ENCODE assay signal across 13 cellular contexts in the genomic region with DNA sequence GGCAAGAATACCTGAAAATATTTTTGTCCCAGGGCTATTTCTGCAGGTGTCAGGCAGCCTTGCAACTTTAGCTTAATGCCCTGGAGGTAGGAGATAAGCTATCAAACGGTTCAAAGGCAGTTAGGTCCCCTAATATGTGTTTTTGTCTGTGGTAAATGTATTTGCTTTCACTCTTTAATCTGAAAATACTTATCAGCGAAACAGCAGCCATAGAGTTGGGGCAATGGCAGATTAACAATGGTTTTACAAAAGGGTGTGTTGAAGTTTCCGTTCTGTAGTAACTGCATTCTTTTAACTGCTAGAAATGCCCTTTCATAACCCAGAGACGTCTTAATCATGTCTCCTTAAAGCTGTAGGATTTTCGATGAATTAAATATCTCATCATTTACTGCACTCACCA.
DNase-seq lines count a peak whose midpoint lies in the region; ATAC-seq and TF ChIP-seq lines count a peak whose summit lies in the region.
"Had no signal": no experiment of that assay in that cellular context is flagged by ENCODE, and none has a peak within 500 bp of the region (broad histone marks: within the 10 kb centered on the region; RNA-seq: fewer than 3 reads in every experiment).

No MANE protein-coding gene starts in this region.

- peaks cover 5% of the 10 kb centered on the region for H3F3A ChIP-seq in smooth muscle cell (ENCODE audit: low read depth)

- no peak overlapping the region for H2AK5ac ChIP-seq in H9 (ENCODE audit: insufficient read length, low read length)

- H4K5ac ChIP-seq in H9 (ENCODE audit: insufficient read length, low read depth, low read length): no peak overlapping the region

- H2BK120ac ChIP-seq in H9 (ENCODE audit: low read depth, low read length, poor library complexity, severe bottlenecking): no peak overlapping the region

- H3K4me3 ChIP-seq in esophagus muscularis mucosa: peak overlapping the region in 2 of 4 donors; percentile 22 to 26
- H3K4me3 ChIP-seq in smooth muscle cell: peak overlapping the region; percentile 1

- H2BK15ac ChIP-seq in H9 (ENCODE audit: low read depth, low read length): no peak overlapping the region

- TF ChIP-seq CTCF in esophagus muscularis mucosa (IDR thresholded peaks at IDR 0.05) (no peak), smooth muscle cell (IDR thresholded peaks at IDR 0.05; ENCODE audit: borderline replicate concordance, insufficient read depth, poor library complexity, severe bottlenecking) (no peak), H9 (conservative IDR thresholded peaks at IDR 0.05) (no peak)

- intact Hi-C loops in esophagus muscularis mucosa (cut with DNase I): loop anchor here (10.0 kb wide), 2 partner anchors 263 to 473 kb away; a partner anchor contains a TSS

- H3T11ph ChIP-seq in H9 (ENCODE audit: low read length): no peak overlapping the region

- no peak overlapping the region for H3K18ac ChIP-seq in H9 (ENCODE audit: insufficient read length, low read depth, low read length)

- no peaks in the 10 kb centered on the region for H3K9me3 Mint-ChIP-seq in H9

- peaks cover 20% of the 10 kb centered on the region for H3K4me1 Mint-ChIP-seq in T-helper 17 cell
- peaks cover 11 to 12% of the 10 kb centered on the region in 2 experiments for H3K4me1 Mint-ChIP-seq in H9

- no peak overlapping the region for H4K8ac ChIP-seq in H9 (replicated peaks; ENCODE audit: insufficient read length, low read depth, low read length)

- WGBS in esophagus muscularis mucosa: 18% methylated on average over 5 of the region's 5 CpGs
- 54% methylated on average over 5 of the region's 5 CpGs for WGBS in smooth muscle cell (ENCODE audit: low lambda C conversion rate)
- WGBS in H9 (ENCODE audit: extremely low coverage, insufficient read length, low lambda C conversion rate): no CpG with 5 or more reads among the region's 5 CpGs

- peaks cover 10 to 38% (median 18%) of the 10 kb centered on the region in 4 donors for H3K4me1 ChIP-seq in esophagus muscularis mucosa
- H3K4me1 ChIP-seq in smooth muscle cell (ENCODE audit: low read depth): peaks cover 6% of the 10 kb centered on the region
- H3K4me1 ChIP-seq in H9 (ENCODE audit: insufficient read depth, low read length): no peaks in the 10 kb centered on the region

- DNase-seq in NOMO-1 treated with DMSO at 0.1 percent for 48 hours (lab: John Stamatoyannopoulos, UW; ENCODE audit: unreplicated experiment): peak; percentile 39
- DNase-seq in NOMO-1 treated with dmso at 0.1 percent for 144 hours (lab: John Stamatoyannopoulos, UW; ENCODE audit: unreplicated experiment): no peak
- no peak for DNase-seq in T-helper 17 cell
- no peak for DNase-seq in esophagus muscularis mucosa (ENCODE audit: extremely low spot score)
- DNase-seq in smooth muscle cell (lab: John Stamatoyannopoulos, UW; ENCODE audit: unreplicated experiment): no peak
- no peak for DNase-seq in H9
- DNase-seq in ecto neural progenitor cell (ENCODE audit: low spot score): no peak
- DNase-seq: NCI-H345, WERI-Rb-1 had no signal

- H3K9ac ChIP-seq in smooth muscle cell (ENCODE audit: low read depth) (no peak overlapping the region), H9 (ENCODE audit: extremely low read depth, insufficient read length, low read length) (no peak overlapping the region)

- H3K79me2 ChIP-seq in smooth muscle cell (ENCODE audit: low read depth) (no peaks in the 10 kb centered on the region), H9 (ENCODE audit: insufficient read depth, low read length) (no peaks in the 10 kb centered on the region)

- peak; percentile 57 for ATAC-seq in T-helper 17 cell
- ATAC-seq in HG03442 (IDR thresholded peaks at IDR 0.05; ENCODE audit: unreplicated experiment): no peak

- H3K4me3 Mint-ChIP-seq in T-helper 17 cell: peak overlapping the region; percentile 75
- H3K4me3 Mint-ChIP-seq in H9: no peak overlapping the region

- no peak overlapping the region for H3K56ac ChIP-seq in H9 (ENCODE audit: insufficient read length, low read depth, low read length)

- H3K14ac ChIP-seq in H9 (ENCODE audit: insufficient read depth, low read length): no peak overlapping the region

- H4K20me1 ChIP-seq in smooth muscle cell (ENCODE audit: low read depth) (no peaks in the 10 kb centered on the region), H9 (ENCODE audit: control insufficient read depth, insufficient read depth, insufficient read length) (no peaks in the 10 kb centered on the region)

- H3K36me3 Mint-ChIP-seq in T-helper 17 cell (ENCODE audit: low read depth) (peaks cover 2% of the 10 kb centered on the region), H9 (ENCODE audit: insufficient read depth in 1 of 3, low read depth in 3 of 3) (no peaks in the 10 kb centered on the region)
- H3K36me3 Mint-ChIP-seq: brain had no signal

- no peaks in the 10 kb centered on the region for H3K23me2 ChIP-seq in H9 (ENCODE audit: insufficient read length, low read depth, low read length, poor library complexity, severe bottlenecking)

- peak overlapping the region; percentile 88 for H3K27ac Mint-ChIP-seq in T-helper 17 cell
- H3K27ac Mint-ChIP-seq in H9: no peak overlapping the region
- H3K27ac Mint-ChIP-seq: progenitor cell of endocrine pancreas had no signal

- H3K4me2 ChIP-seq in smooth muscle cell (peak overlapping the region; percentile 73), H9 (ENCODE audit: insufficient read depth, insufficient read length, low read length) (no peak overlapping the region)

- H4K91ac ChIP-seq in H9 (ENCODE audit: insufficient read length, low read depth, low read length): no peak overlapping the region

- H3K36me3 ChIP-seq in esophagus muscularis mucosa: no peaks in the 10 kb centered on the region
- H3K36me3 ChIP-seq in smooth muscle cell (ENCODE audit: low read depth): no peaks in the 10 kb centered on the region
- H3K36me3 ChIP-seq: WERI-Rb-1 had no signal

- no peak for TF ChIP-seq EP300 in esophagus muscularis mucosa (IDR thresholded peaks at IDR 0.05)

- H3K23ac ChIP-seq in H9 (ENCODE audit: insufficient read length, low read depth, low read length): no peak overlapping the region

- no peaks in the 10 kb centered on the region for H3K27me3 ChIP-seq in esophagus muscularis mucosa
- H3K27me3 ChIP-seq in smooth muscle cell (ENCODE audit: low read depth): no peaks in the 10 kb centered on the region
- no peaks in the 10 kb centered on the region for H3K27me3 ChIP-seq in H9 (ENCODE audit: insufficient read depth, low read length)

- H3K27me3 Mint-ChIP-seq in T-helper 17 cell (no peaks in the 10 kb centered on the region), H9 (ENCODE audit: low read depth) (no peaks in the 10 kb centered on the region)

- H3K27ac ChIP-seq in esophagus muscularis mucosa (replicated peaks in 1 of 4) (peak overlapping the region; percentile 47 to 73 (median 66)), smooth muscle cell (ENCODE audit: low read depth) (no peak overlapping the region), H9 (ENCODE audit: insufficient read length, low read depth, low read length) (no peak overlapping the region)
- H3K27ac ChIP-seq: 22Rv1, WERI-Rb-1 had no signal

- H3K79me1 ChIP-seq in H9 (ENCODE audit: insufficient read depth, low read depth, low read length, poor library complexity, severe bottlenecking): no peaks in the 10 kb centered on the region

- H2BK20ac ChIP-seq in H9 (ENCODE audit: low read depth, low read length, poor library complexity, severe bottlenecking): no peak overlapping the region

- no peaks in the 10 kb centered on the region for H3K9me3 ChIP-seq in T-helper 17 cell (ENCODE audit: control insufficient read depth, low read length, poor library complexity, severe bottlenecking)
- no peaks in the 10 kb centered on the region for H3K9me3 ChIP-seq in esophagus muscularis mucosa
- no peaks in the 10 kb centered on the region for H3K9me3 ChIP-seq in smooth muscle cell (replicated peaks; ENCODE audit: low read depth)
- H3K9me3 ChIP-seq in H9 (ENCODE audit: control insufficient read depth, low read depth, low read length): no peaks in the 10 kb centered on the region

- H3K4ac ChIP-seq in H9 (ENCODE audit: low read depth, low read length): no peak overlapping the region

- H2BK5ac ChIP-seq in H9 (ENCODE audit: insufficient read length, low read length): no peak overlapping the region

- H2AFZ ChIP-seq in smooth muscle cell (ENCODE audit: low read depth): peak overlapping the region; percentile 79
- H2AFZ ChIP-seq in H9 (ENCODE audit: low read length): no peak overlapping the region

- no peak for TF ChIP-seq POLR2A in esophagus muscularis mucosa (IDR thresholded peaks at IDR 0.05; ENCODE audit: low read depth)

- no peak overlapping the region for H2BK12ac ChIP-seq in H9 (ENCODE audit: insufficient read length, low read depth, low read length)

Comparison
In these comparisons a context has a peak if more than half of its experiments do, and no peak if none do; other contexts are left out.
1. H3K27ac ChIP-seq: peak in esophagus muscularis mucosa (4 of 4); none in smooth muscle cell (single experiment) and H9 (single experiment).